In the genomic region with DNA sequence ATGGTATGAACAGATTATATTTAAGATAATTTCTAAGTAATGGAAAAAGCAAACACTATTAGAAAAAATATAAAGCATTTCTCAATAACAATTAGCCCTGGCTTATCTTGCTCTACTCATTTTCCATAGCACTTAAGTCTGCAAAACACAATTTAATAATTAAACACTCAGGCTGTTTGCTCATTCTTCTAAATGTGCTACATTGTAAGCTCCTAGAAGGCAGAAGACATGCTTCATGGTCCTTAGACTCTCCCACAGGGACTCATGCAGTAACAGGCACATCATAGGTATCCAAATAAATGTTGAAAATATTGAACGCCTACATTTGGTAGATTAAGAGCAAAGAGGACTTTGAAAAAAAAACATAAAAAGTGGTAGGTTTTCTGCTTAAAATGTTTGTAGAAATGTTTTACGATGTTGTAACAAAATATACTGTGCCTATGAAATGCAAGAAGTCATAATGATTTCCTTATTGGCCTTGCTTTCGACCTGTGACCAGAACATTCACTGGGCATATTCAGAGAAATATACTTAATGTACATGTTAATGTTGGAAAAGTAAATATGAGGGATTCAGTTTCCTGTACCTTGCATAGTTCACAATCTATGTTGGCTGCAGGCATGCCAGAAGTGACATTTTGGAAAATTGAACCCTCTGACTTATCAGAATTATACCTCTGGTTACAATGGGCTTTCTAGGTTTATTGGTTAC, we compare ENCODE assay signal across 33 cellular contexts. TPM values are rescaled to one million over a fixed set of nuclear protein-coding genes. Genes with fewer than 3 reads are reported as not detected.
"Had no signal": no experiment of that assay in that cellular context is flagged by ENCODE, and none has a peak within 500 bp of the region (broad histone marks: within the 10 kb centered on the region; RNA-seq: fewer than 3 reads in every experiment).

No MANE protein-coding gene starts in this region.

- H3K4me1 ChIP-seq: esophagus muscularis mucosa, foreskin keratinocyte, gastroesophageal sphincter, heart left ventricle, neural progenitor cell, parathyroid adenoma, right atrium auricular region, stomach, testis, tibial artery had no signal

- H3K4me2 ChIP-seq: hepatocyte, neural progenitor cell had no signal

- H2AFZ ChIP-seq: hepatocyte, neural progenitor cell, parathyroid adenoma had no signal

- H3K27ac ChIP-seq: coronary artery, esophagus muscularis mucosa, foreskin keratinocyte, gastroesophageal sphincter, heart left ventricle, hepatocyte, neural progenitor cell, parathyroid adenoma, right atrium auricular region, stomach, testis, tibial artery had no signal

- ATAC-seq: foreskin keratinocyte; gastroesophageal sphincter; heart left ventricle; naive thymus-derived CD4-positive, alpha-beta T cell; sciatic nerve; stimulated activated effector memory CD8-positive, alpha-beta T cell treated with anti-CD3 and anti-CD28 coated beads, Interleukin-12 subunit alpha, Interleukin-12 subunit beta, amount 100 ng/mL, for 72 hours had no signal

- H3K36me3 ChIP-seq: esophagus muscularis mucosa, gastroesophageal sphincter, heart left ventricle, neural progenitor cell, right atrium auricular region, stomach, tibial artery had no signal

- FAIRE-seq: endothelial cell of umbilical vein had no signal

- H3K27me3 ChIP-seq: gastroesophageal sphincter, hepatocyte, neural progenitor cell, right atrium auricular region, stomach, testis, tibial artery had no signal

- H3K79me2 ChIP-seq: hepatocyte, parathyroid adenoma had no signal

- H3K9ac ChIP-seq: neural progenitor cell, parathyroid adenoma had no signal

- H3K4me3 ChIP-seq: coronary artery, esophagus muscularis mucosa, gastroesophageal sphincter, heart left ventricle, hepatocyte, neural progenitor cell, right atrium auricular region, stomach, testis, tibial artery had no signal

- H3K9me3 ChIP-seq: esophagus muscularis mucosa, gastroesophageal sphincter, heart left ventricle, right atrium auricular region, stomach, testis, tibial artery had no signal

- DNase-seq: dermis blood vessel endothelial cell; effector memory CD4-positive, alpha-beta T cell; foreskin keratinocyte; heart left ventricle; kidney glomerular epithelial cell; mesenchymal stem cell; naive thymus-derived CD4-positive, alpha-beta T cell; stimulated activated CD4-positive, alpha-beta T cell treated with anti-CD3 and anti-CD28 coated beads, Interleukin-2, amount 100 ng/mL, for 24 hours; stimulated activated CD4-positive, alpha-beta T cell treated with anti-CD3 and anti-CD28 coated beads, Interleukin-4, amount 100 ng/mL, for 24 hours; stimulated activated naive CD4-positive, alpha-beta T cell treated with Interleukin-2 at 50 U/mL for 16 hours; stomach; testis; tibial artery had no signal

RNA-seq across cellular contexts. Expression of a gene that starts 27.2 kb away (rescaled TPM):
- total RNA-seq: dermis blood vessel endothelial cell; endothelial cell of umbilical vein; epithelial cell of proximal tubule; esophagus muscularis mucosa; fibroblast of lung; foreskin keratinocyte; hepatocyte; lower leg skin; lung microvascular endothelial cell; mesothelial cell of epicardium; mucosa of gallbladder; naive thymus-derived CD4-positive, alpha-beta T cell; osteoblast; progenitor cell of endocrine pancreas; right atrium auricular region; sciatic nerve; subcutaneous adipose tissue; urinary bladder had no signal
- polyA plus RNA-seq: endothelial cell of umbilical vein; fibroblast of lung; foreskin keratinocyte; heart left ventricle; hepatocyte; naive thymus-derived CD4-positive, alpha-beta T cell; stomach; urinary bladder had no signal

RNA-seq across cellular contexts. Expression of a gene that starts 38.0 kb away (rescaled TPM):
- total RNA-seq: gastroesophageal sphincter, subcutaneous adipose tissue had no signal
- polyA plus RNA-seq: naive thymus-derived CD4-positive, alpha-beta T cell had no signal
